ENCODE assay signal across 11 cellular contexts in genomic region chr6:340991-341827, GRCh38. TPM values are rescaled to one million over a fixed set of nuclear protein-coding genes. Genes with fewer than 3 reads are reported as not detected.
A peak's percentile ranks its signal among the peaks of the same experiment; 100 is the strongest.
DNase-seq lines count a peak whose midpoint lies in the region; ATAC-seq and TF ChIP-seq lines count a peak whose summit lies in the region.
"Had no signal": no experiment of that assay in that cellular context is flagged by ENCODE, and none has a peak within 500 bp of the region (broad histone marks: within the 10 kb centered on the region; RNA-seq: fewer than 3 reads in every experiment).

No MANE protein-coding gene starts in this region.

- peaks cover 37 to 66% of the 10 kb centered on the region in 2 donors for H3K36me3 Mint-ChIP-seq in CD14-positive monocyte

- H3K4me3 Mint-ChIP-seq in CD14-positive monocyte = peak overlapping the region; percentile 65 to 80

- H3K27me3 Mint-ChIP-seq in CD14-positive monocyte (ENCODE audit: low read depth in 3 of 3) = peaks cover 1 to 9% (median 2%) of the 10 kb centered on the region in 3 donors
- H3K27me3 Mint-ChIP-seq: T-cell had no signal

- 90 to 91% methylated on average over 33 of the region's 33 CpGs for WGBS in heart right ventricle, 2 donors

- peaks cover 6 to 66% (median 53%) of the 10 kb centered on the region in 9 donors for H3K4me1 ChIP-seq in heart right ventricle

- H3K9me3 Mint-ChIP-seq in CD14-positive monocyte = peaks cover 0 to 19% (median 0%) of the 10 kb centered on the region in 7 donors
- H3K9me3 Mint-ChIP-seq: T-cell had no signal

- peaks cover 0 to 10% (median 0%) of the 10 kb centered on the region in 9 donors for H3K36me3 ChIP-seq in heart right ventricle

- peak; percentile 75 for DNase-seq in CD14-positive monocyte (ENCODE audit: low spot score)
- peak in 1 of 2 donors; percentile 29 for DNase-seq in heart right ventricle
- DNase-seq in LoVo (ENCODE audit: low spot score) = no peak
- DNase-seq in OCI-M2 (lab: John Stamatoyannopoulos, UW; ENCODE audit: unreplicated experiment) = no peak
- DNase-seq in mucosa of gallbladder (ENCODE audit: low spot score) = no peak
- DNase-seq in NCI-H2029 treated with DMSO at 0.1 percent for 48 hours (lab: John Stamatoyannopoulos, UW) = no peak
- DNase-seq: activated naive CD4-positive, alpha-beta T cell treated with Interleukin-2 at 50 U/mL for 16 hours; NCI-H1105 treated with DMSO at 0.1 percent for 48 hours had no signal

- intact Hi-C loops in CD14-positive monocyte (cut with micrococcal nuclease) = loop anchor here in 1 of 2 donors (5.0 kb wide), 1 partner anchor 44 kb away; no protein-coding TSS in a partner anchor
- intact Hi-C loops in heart right ventricle (cut with DNase I) = no loop called here

- H3K27ac Mint-ChIP-seq in CD14-positive monocyte = peak overlapping the region; percentile 76 to 96 (median 95)
- H3K27ac Mint-ChIP-seq: T-cell had no signal

- H3K27ac ChIP-seq in heart right ventricle = no peak overlapping the region

- no peaks in the 10 kb centered on the region for H3K27me3 ChIP-seq in heart right ventricle

- peaks cover 62% of the 10 kb centered on the region for H3K4me1 Mint-ChIP-seq in CD14-positive monocyte

- H3K9me3 ChIP-seq in heart right ventricle = no peaks in the 10 kb centered on the region

- ATAC-seq in GM19438 (IDR thresholded peaks at IDR 0.05; ENCODE audit: low read depth, unreplicated experiment) = peak; percentile 44
- ATAC-seq in HG03354 (IDR thresholded peaks at IDR 0.05; ENCODE audit: poor library complexity, severe bottlenecking, unreplicated experiment) = peak; percentile 45
- peak; percentile 32 to 54 (median 45) for ATAC-seq in heart right ventricle

- H3K4me3 ChIP-seq in heart right ventricle = no peak overlapping the region

- TF ChIP-seq CTCF in CD14-positive monocyte (IDR thresholded peaks at IDR 0.05) = no peak
- no peak for TF ChIP-seq CTCF in heart right ventricle (IDR thresholded peaks at IDR 0.05)

RNA-seq across cellular contexts. Expression of gene DUSP22, which starts 48.9 kb away (rescaled TPM):
- polyA plus RNA-seq in CD14-positive monocyte = 100 to 1,000 TPM; 107 to 117 TPM
- 10 to 100 TPM; 43.4 to 70.4 (median 52.5) TPM for total RNA-seq in heart right ventricle
- polyA plus RNA-seq in heart right ventricle = 10 to 100 TPM; 32.0 to 37.1 TPM
- 36.4 TPM for total RNA-seq in mucosa of gallbladder

RNA-seq across cellular contexts. Expression of gene IRF4, which starts 50.3 kb away (rescaled TPM):
- 1 to 10 TPM; 3.0 to 6.4 TPM for polyA plus RNA-seq in CD14-positive monocyte
- 1 to 10 TPM in 2 of 10 donors, under 1 TPM in 7, not detected in 1; 0.05 to 3.6 (median 0.32) TPM for total RNA-seq in heart right ventricle
- polyA plus RNA-seq in heart right ventricle = under 1 TPM; 0.04 to 0.15 TPM
- 2.9 TPM for total RNA-seq in mucosa of gallbladder
